ENCODE assay signal across 8 cellular contexts in genomic region chr19:3293560-3293959, GRCh38.
"Had no signal": no experiment of that assay in that cellular context is flagged by ENCODE, and none has a peak within 500 bp of the region (broad histone marks: within the 10 kb centered on the region; RNA-seq: fewer than 3 reads in every experiment).

No MANE protein-coding gene starts in this region.

- H3K27ac ChIP-seq: GM23248, KMS-11 had no signal

- FAIRE-seq: HTR-8/SVneo had no signal

- DNase-seq: GM23248, GOT3, H9, HCEC 1CT, HFFc6, KBM-7 had no signal

- H3K9ac ChIP-seq: GM23248, KMS-11 had no signal

- H2AFZ ChIP-seq: GM23248 had no signal

- H3K4me3 ChIP-seq: GM23248 had no signal

- H3K4me2 ChIP-seq: KMS-11 had no signal
